ENCODE assay signal across 23 cellular contexts in genomic region chr7:121437470-121437869, GRCh38. TPM values are rescaled to one million over a fixed set of nuclear protein-coding genes. Genes with fewer than 3 reads are reported as not detected.
DNase-seq lines count a peak whose midpoint lies in the region; ATAC-seq, FAIRE-seq and TF ChIP-seq lines count a peak whose summit lies in the region.
"Had no signal": no experiment of that assay in that cellular context is flagged by ENCODE, and none has a peak within 500 bp of the region (broad histone marks: within the 10 kb centered on the region; RNA-seq: fewer than 3 reads in every experiment).

No MANE protein-coding gene starts in this region.

- no peaks in the 10 kb centered on the region for H3K79me2 ChIP-seq in hepatocyte

- TF ChIP-seq CTCF in hepatocyte (IDR thresholded peaks at IDR 0.05; ENCODE audit: poor library complexity) (no peak), spleen (IDR thresholded peaks at IDR 0.05 in 8 of 11, conservative IDR thresholded peaks at IDR 0.05 in 3 of 11) (no peak)

- H3K4me1 Mint-ChIP-seq in T-helper 2 cell treated with Interferon-gamma antibody and Interleukin-4, amounts not matched to agents 5 μg/mL and 100 μg/mL, for 36 hours (ENCODE audit: low read depth): peaks cover 22% of the 10 kb centered on the region
- peaks cover 22% of the 10 kb centered on the region for H3K4me1 Mint-ChIP-seq in activated naive CD4-positive, alpha-beta T cell treated with anti-CD3 and anti-CD28 coated beads for 36 hours (ENCODE audit: low read depth)

- DNase-seq in T-helper 2 cell treated with Interferon-gamma antibody and Interleukin-4, amounts not matched to agents 5 μg/mL and 100 μg/mL, for 36 hours (ENCODE audit: low spot score): no peak
- DNase-seq in T-helper 2 cell (no peak), SK-N-MC (ENCODE audit: low read depth, low spot score) (no peak), hepatocyte (ENCODE audit: low spot score) (no peak), spleen (no peak), RCC 7860 (ENCODE audit: low spot score) (no peak)
- DNase-seq in activated naive CD4-positive, alpha-beta T cell treated with anti-CD3 and anti-CD28 coated beads for 36 hours: no peak
- DNase-seq: 8988T; activated CD8-positive, alpha-beta T cell treated with anti-CD3 and anti-CD28 coated beads, Interleukin-2, amount 10 ng/mL, durations not matched to agents 7 days and 5 days; activated T-cell treated with anti-CD3 and anti-CD28 coated beads, Interleukin-2, amount 50 U/mL, for 72 hours; adrenal gland; C1 segment of cervical spinal cord; DMS53; effector CD4-positive, alpha-beta T cell; heart right ventricle; NCI-H1417 treated with DMSO at 0.1 percent for 48 hours; nephron progenitor cell had no signal

- no peak overlapping the region for H3K27ac Mint-ChIP-seq in T-helper 2 cell treated with Interferon-gamma antibody and Interleukin-4, amounts not matched to agents 5 μg/mL and 100 μg/mL, for 36 hours
- H3K27ac Mint-ChIP-seq in activated naive CD4-positive, alpha-beta T cell treated with anti-CD3 and anti-CD28 coated beads for 36 hours: no peak overlapping the region
- H3K27ac Mint-ChIP-seq: nephron progenitor cell had no signal

- H3K27me3 Mint-ChIP-seq in T-helper 2 cell treated with Interferon-gamma antibody and Interleukin-4, amounts not matched to agents 5 μg/mL and 100 μg/mL, for 36 hours (ENCODE audit: low read depth): no peaks in the 10 kb centered on the region
- H3K27me3 Mint-ChIP-seq in activated naive CD4-positive, alpha-beta T cell treated with anti-CD3 and anti-CD28 coated beads for 36 hours (ENCODE audit: low read depth): no peaks in the 10 kb centered on the region
- H3K27me3 Mint-ChIP-seq: central memory CD8-positive, alpha-beta T cell had no signal

- no peaks in the 10 kb centered on the region for H3K36me3 ChIP-seq in SK-N-MC (ENCODE audit: insufficient read depth, low read length)
- no peaks in the 10 kb centered on the region for H3K36me3 ChIP-seq in hepatocyte (replicated peaks; ENCODE audit: insufficient read depth, low read depth)
- no peaks in the 10 kb centered on the region for H3K36me3 ChIP-seq in spleen
- H3K36me3 ChIP-seq: adrenal gland, heart right ventricle, thoracic aorta had no signal

- no peaks in the 10 kb centered on the region for H3K27me3 ChIP-seq in hepatocyte
- no peaks in the 10 kb centered on the region for H3K27me3 ChIP-seq in spleen (replicated peaks in 1 of 7)
- H3K27me3 ChIP-seq: adrenal gland, heart right ventricle had no signal

- H3K27ac ChIP-seq in SK-N-MC (peak overlapping the region; percentile 40; the same call in 1 of the 2 replicates), hepatocyte (peak overlapping the region; percentile 89), spleen (peak overlapping the region in 5 of 8 donors; percentile 63 to 78 (median 73))
- H3K27ac ChIP-seq: thoracic aorta had no signal

- CTCF ChIA-PET in activated naive CD4-positive, alpha-beta T cell treated with anti-CD3 and anti-CD28 coated beads for 36 hours (lab: Charles Lee): interaction anchor here (0.6 to 2.0 kb wide), 3 partner anchors 26 to 41 kb away, joined by 3 to 8 read pairs (median 3); no protein-coding TSS in a partner anchor

- no peak overlapping the region for H3K9ac ChIP-seq in SK-N-MC (ENCODE audit: insufficient read length)

- no peak for TF ChIP-seq POLR2A in spleen (IDR thresholded peaks at IDR 0.05)

- H3K9me3 ChIP-seq in SK-N-MC (ENCODE audit: low read depth, low read length): no peaks in the 10 kb centered on the region
- H3K9me3 ChIP-seq in hepatocyte (ENCODE audit: low read depth): no peaks in the 10 kb centered on the region
- H3K9me3 ChIP-seq in spleen: peaks cover 0 to 8% (median 0%) of the 10 kb centered on the region in 8 donors
- H3K9me3 ChIP-seq: adrenal gland, thoracic aorta had no signal

- no peak overlapping the region for H3K4me3 ChIP-seq in SK-N-MC
- no peak overlapping the region for H3K4me3 ChIP-seq in hepatocyte
- H3K4me3 ChIP-seq in spleen: no peak overlapping the region

- intact Hi-C loops in spleen (cut with DNase I; ENCODE audit: low total_unique reads): no loop called here
- intact Hi-C loops in activated naive CD4-positive, alpha-beta T cell treated with anti-CD3 and anti-CD28 coated beads for 36 hours (cut with micrococcal nuclease): loop anchor here (5.0 kb wide), 1 partner anchor 65 kb away; no protein-coding TSS in a partner anchor

- peaks cover 10% of the 10 kb centered on the region for H3K36me3 Mint-ChIP-seq in T-helper 2 cell treated with Interferon-gamma antibody and Interleukin-4, amounts not matched to agents 5 μg/mL and 100 μg/mL, for 36 hours (ENCODE audit: low read depth)
- peaks cover 4% of the 10 kb centered on the region for H3K36me3 Mint-ChIP-seq in activated naive CD4-positive, alpha-beta T cell treated with anti-CD3 and anti-CD28 coated beads for 36 hours (ENCODE audit: low read depth)
- H3K36me3 Mint-ChIP-seq: stimulated activated effector memory CD8-positive, alpha-beta T cell treated with anti-CD3 and anti-CD28 coated beads, Interleukin-12 subunit alpha, Interleukin-12 subunit beta, amount 100 ng/mL, for 72 hours had no signal

- no peak for FAIRE-seq in RCC 7860 (lab: Jason Lieb, UNC)
- FAIRE-seq: HTR-8/SVneo, islet of Langerhans had no signal

- no peaks in the 10 kb centered on the region for H4K20me1 ChIP-seq in hepatocyte (ENCODE audit: insufficient read depth, poor library complexity, severe bottlenecking)

- 83% methylated on average over 6 of the region's 6 CpGs for WGBS in hepatocyte (ENCODE audit: low lambda C conversion rate, missing lambda C conversion rate)
- 80 to 90% (median 88%) methylated on average over 6 of the region's 6 CpGs for WGBS in spleen, 5 donors

- H3K4me3 Mint-ChIP-seq in T-helper 2 cell treated with Interferon-gamma antibody and Interleukin-4, amounts not matched to agents 5 μg/mL and 100 μg/mL, for 36 hours: peak overlapping the region; percentile 82
- H3K4me3 Mint-ChIP-seq in activated naive CD4-positive, alpha-beta T cell treated with anti-CD3 and anti-CD28 coated beads for 36 hours: no peak overlapping the region

- no peak overlapping the region for H2AFZ ChIP-seq in hepatocyte

- H3K9me3 Mint-ChIP-seq in T-helper 2 cell treated with Interferon-gamma antibody and Interleukin-4, amounts not matched to agents 5 μg/mL and 100 μg/mL, for 36 hours: peaks cover 17% of the 10 kb centered on the region
- H3K9me3 Mint-ChIP-seq in activated naive CD4-positive, alpha-beta T cell treated with anti-CD3 and anti-CD28 coated beads for 36 hours: peaks cover 12% of the 10 kb centered on the region
- H3K9me3 Mint-ChIP-seq: central memory CD8-positive, alpha-beta T cell; stimulated activated effector memory CD8-positive, alpha-beta T cell treated with anti-CD3 and anti-CD28 coated beads, Interleukin-12 subunit alpha, Interleukin-12 subunit beta, amount 100 ng/mL, for 72 hours had no signal

- H3K4me1 ChIP-seq in hepatocyte (ENCODE audit: insufficient read depth) (peaks cover 11% of the 10 kb centered on the region), spleen (peaks cover 8 to 27% (median 16%) of the 10 kb centered on the region in 6 donors)

- no peak for ATAC-seq in GM19351 (IDR thresholded peaks at IDR 0.05; ENCODE audit: unreplicated experiment)

- no peaks in the 10 kb centered on the region for H3K9me2 ChIP-seq in hepatocyte (replicated peaks; ENCODE audit: insufficient read depth)

- H3K4me2 ChIP-seq in hepatocyte: peak overlapping the region; percentile 74

RNA-seq across cellular contexts. Expression of gene FAM3C, which starts 41.4 kb away (rescaled TPM):
- 113 and 119 TPM in 2 replicates for total RNA-seq in hepatocyte
- 120 and 127 TPM in 2 replicates for polyA plus RNA-seq in hepatocyte
- total RNA-seq in spleen: 10 to 100 TPM; 45.8 to 69.2 (median 56.3) TPM
- polyA plus RNA-seq in spleen: 10 to 100 TPM; 35.4 to 45.4 (median 36.7) TPM
- 10 to 100 TPM; 11.5 to 13.9 TPM for total RNA-seq in activated naive CD4-positive, alpha-beta T cell treated with anti-CD3 and anti-CD28 coated beads for 36 hours
